27 cellular contexts compared by ENCODE assay signal in genomic region chr1:152879559-152880198, GRCh38. TPM values are rescaled to one million over a fixed set of nuclear protein-coding genes. Genes with fewer than 3 reads are reported as not detected.
DNase-seq lines count a peak whose midpoint lies in the region; ATAC-seq, FAIRE-seq and TF ChIP-seq lines count a peak whose summit lies in the region.
"Had no signal": no experiment of that assay in that cellular context is flagged by ENCODE, and none has a peak within 500 bp of the region (broad histone marks: within the 10 kb centered on the region; RNA-seq: fewer than 3 reads in every experiment).

No MANE protein-coding gene starts in this region.

- CTCF ChIA-PET in RWPE1 (lab: Yijun Ruan, JAX) = interaction anchor here (0.5 to 2.5 kb wide), 4 partner anchors 10 to 1589 kb away, joined by 4 to 7 read pairs (median 6); no protein-coding TSS in a partner anchor
- CTCF ChIA-PET in HepG2 (lab: Yijun Ruan, JAX; ENCODE audit: low intra/inter-chr PET ratio, low total read pairs) = no interaction called here

- H3K9ac ChIP-seq in HepG2 (ENCODE audit: insufficient read depth, low read depth, low read length) = no peak overlapping the region
- H3K9ac ChIP-seq: BLaER1 treated with 17β-estradiol and CSF1 and Interleukin-3, amounts not matched to agents 10 nM and 100 nM had no signal

- intact Hi-C loops in HepG2 (cut with micrococcal nuclease; ENCODE audit: unreplicated experiment) = no loop called here

- no peak for DNase-seq in RWPE1 (ENCODE audit: low spot score)
- no peak for DNase-seq in HepG2 (ENCODE audit: low spot score)
- no peak for DNase-seq in stimulated activated CD4-positive, alpha-beta T cell treated with anti-CD3 and anti-CD28 coated beads, Interleukin-4, amount 100 ng/mL, for 4 hours
- no peak for DNase-seq in superior temporal gyrus (ENCODE audit: extremely low spot score)
- DNase-seq: AML-193; CD4-positive, alpha-beta T cell; COR-L47; Kasumi-1; NCI-H1092 treated with DMSO at 0.1 percent for 48 hours; NCI-H1436; NCI-H187 treated with DMSO at 0.1 percent for 48 hours; NCI-H2107; NCI-H446; NCI-H524 treated with DMSO at 0.1 percent for 48 hours; NCI-H774; Right ventricle myocardium superior had no signal

- TF ChIP-seq CTCF in RWPE1 (conservative IDR thresholded peaks at IDR 0.05; ENCODE audit: low read depth) (no peak), HepG2 (CRISPR knock-in tag; IDR thresholded peaks at IDR 0.05) (no peak)

- ATAC-seq in HepG2 (no peak), GM21360 (IDR thresholded peaks at IDR 0.05; ENCODE audit: unreplicated experiment) (no peak), GM21423 (IDR thresholded peaks at IDR 0.05; ENCODE audit: unreplicated experiment) (no peak)
- ATAC-seq: A549, K562 had no signal

- H3K27me3 ChIP-seq in esophagus (ENCODE audit: control insufficient read depth in 1 of 2, insufficient read depth in 2 of 2, low read length in 2 of 2) = no peaks in the 10 kb centered on the region
- H3K27me3 ChIP-seq in HepG2 (ENCODE audit: control insufficient read depth in 1 of 2, insufficient read depth in 2 of 2, low read length in 2 of 2) = no peaks in the 10 kb centered on the region
- H3K27me3 ChIP-seq: BLaER1 treated with 17β-estradiol and CSF1 and Interleukin-3, amounts not matched to agents 10 nM and 100 nM; SJSA1 had no signal

- POLR2A ChIA-PET in RWPE1 (lab: Yijun Ruan, JAX; ENCODE audit: low non-redundant PET) (no interaction called here), HepG2 (lab: Yijun Ruan, JAX) (no interaction called here)

- H3K9me3 ChIP-seq in esophagus (ENCODE audit: control insufficient read depth in 2 of 2, insufficient read depth in 1 of 2, low read depth in 1 of 2, low read length in 1 of 2) = no peaks in the 10 kb centered on the region
- no peaks in the 10 kb centered on the region for H3K9me3 ChIP-seq in HepG2 (ENCODE audit: low read length)
- H3K9me3 ChIP-seq: A549; BLaER1 treated with 17β-estradiol and CSF1 and Interleukin-3, amounts not matched to agents 10 nM and 100 nM; SJSA1 had no signal

- no peaks in the 10 kb centered on the region for H3K79me2 ChIP-seq in HepG2 (ENCODE audit: insufficient read depth, low read length)

- no TSS peak for BruUV-seq in HepG2 (replicated peaks; lab: Mats Ljungman, UMichigan)

- no peak overlapping the region for H2AFZ ChIP-seq in HepG2 (ENCODE audit: low read length)

- FAIRE-seq in HepG2 (lab: Jason Lieb, UNC) = no peak
- FAIRE-seq: A549, G401.6, K562 had no signal

- TF ChIP-seq EP300 in HepG2 (IDR thresholded peaks at IDR 0.05; ENCODE audit: low read depth in 2 of 2, low read length in 2 of 2) = no peak
- TF ChIP-seq EP300 in HepG2 (CRISPR knock-in tag; IDR thresholded peaks at IDR 0.05; ENCODE audit: borderline replicate concordance) = no peak

- no peak for TF ChIP-seq RAD21 in HepG2 (CRISPR knock-in tag; IDR thresholded peaks at IDR 0.05)

- H3K27ac ChIP-seq in RWPE1 = peak overlapping the region; percentile 77
- peak overlapping the region; percentile 36 to 91 for H3K27ac ChIP-seq in esophagus (ENCODE audit: low read depth in 2 of 2, low read length in 1 of 2)
- H3K27ac ChIP-seq in HepG2 (ENCODE audit: extremely low read length, insufficient read depth, low read length) = no peak overlapping the region
- H3K27ac ChIP-seq: A549; BLaER1 treated with 17β-estradiol and CSF1 and Interleukin-3, amounts not matched to agents 10 nM and 100 nM; SJSA1 had no signal

- H3K4me2 ChIP-seq in HepG2 (ENCODE audit: low read depth, low read length) = no peak overlapping the region
- H3K4me2 ChIP-seq: A549; BLaER1 treated with 17β-estradiol and CSF1 and Interleukin-3, amounts not matched to agents 10 nM and 100 nM had no signal

- no peaks in the 10 kb centered on the region for H4K20me1 ChIP-seq in HepG2 (ENCODE audit: insufficient read depth, low read length)
- H4K20me1 ChIP-seq: BLaER1 treated with 17β-estradiol and CSF1 and Interleukin-3, amounts not matched to agents 10 nM and 100 nM had no signal

- H3K36me3 ChIP-seq in esophagus (ENCODE audit: control insufficient read depth in 2 of 2, insufficient read depth in 2 of 2, low read length in 1 of 2) (no peaks in the 10 kb centered on the region), HepG2 (replicated peaks in 1 of 2; ENCODE audit: control insufficient read depth in 1 of 2, insufficient read depth in 2 of 2, low read length in 2 of 2) (no peaks in the 10 kb centered on the region)
- H3K36me3 ChIP-seq: BLaER1 treated with 17β-estradiol and CSF1 and Interleukin-3, amounts not matched to agents 10 nM and 100 nM; SJSA1 had no signal

- no peak for TF ChIP-seq POLR2A in HepG2 (IDR thresholded peaks at IDR 0.05; ENCODE audit: insufficient read depth in 1 of 2, low read depth in 2 of 2, low read length in 2 of 2)

- H3K4me1 ChIP-seq in esophagus (ENCODE audit: control insufficient read depth in 2 of 2, insufficient read depth in 2 of 2, low read length in 1 of 2) = peaks cover 0 to 13% of the 10 kb centered on the region in 2 donors
- peaks cover 6% of the 10 kb centered on the region for H3K4me1 ChIP-seq in HepG2 (ENCODE audit: insufficient read depth, low read length)
- H3K4me1 ChIP-seq: A549 had no signal

- in situ Hi-C loops in HepG2 (cut with HindIII; ENCODE audit: extremely low pct_ligation_motif_present, low pct_unique_long_range_greater_than_20kb) = loop anchor here (10.0 kb wide), 2 partner anchors 315 to 345 kb away; no protein-coding TSS in a partner anchor

- H3K4me3 ChIP-seq in esophagus (ENCODE audit: low read depth in 1 of 2, low read length in 2 of 2) = no peak overlapping the region
- no peak overlapping the region for H3K4me3 ChIP-seq in HepG2 (replicated peaks in 1 of 3; ENCODE audit: insufficient read depth in 1 of 3, low read depth in 2 of 3, low read length in 3 of 3)
- H3K4me3 ChIP-seq: A549; BLaER1 treated with 17β-estradiol and CSF1 and Interleukin-3, amounts not matched to agents 10 nM and 100 nM; K562; SJSA1 had no signal

RNA-seq across cellular contexts. Expression of gene SMCP, which starts 1.6 kb away (rescaled TPM):
- polyA plus RNA-seq in esophagus (not detected), HepG2 (2011; rRNA removed) (not detected in 2 replicates)
- total RNA-seq in HepG2 (2016; rRNA removed; fragmentation: Illumina TruSeq; extraction: Trizol) = not detected in 2 replicates
- total RNA-seq in HepG2 (2016; cell fraction: cytosol; rRNA removed; fragmentation: Illumina TruSeq; extraction: Trizol; ENCODE audit: low read depth) = not detected in 2 replicates
- not detected in 2 replicates for total RNA-seq in HepG2 (2016; cell fraction: insoluble cytoplasmic fraction; rRNA removed; fragmentation: Illumina TruSeq; extraction: Trizol)
- not detected in 2 replicates for total RNA-seq in HepG2 (2016; cell fraction: membrane; rRNA removed; fragmentation: Illumina TruSeq; extraction: Trizol)
- total RNA-seq in HepG2 (2016; cell fraction: nucleus; rRNA removed; fragmentation: Illumina TruSeq; extraction: Trizol) = not detected in 2 replicates
- polyA plus RNA-seq in HepG2 (2011; cell fraction: cytosol; rRNA removed) = not detected in 2 replicates
- not detected in 2 replicates for polyA plus RNA-seq in HepG2 (2011; cell fraction: nucleus; rRNA removed)
- not detected in 2 replicates for polyA plus RNA-seq in HepG2 (2012)
- not detected in 2 replicates for polyA plus RNA-seq in HepG2 (2016; cell fraction: cytosol; fragmentation: Illumina TruSeq; extraction: Trizol; ENCODE audit: low read depth)
- polyA plus RNA-seq in HepG2 (2016; cell fraction: insoluble cytoplasmic fraction; fragmentation: Illumina TruSeq; extraction: Trizol; ENCODE audit: low read depth) = not detected in 2 replicates
- not detected in 2 replicates for polyA plus RNA-seq in HepG2 (2016; cell fraction: membrane; fragmentation: Illumina TruSeq; extraction: Trizol; ENCODE audit: low read depth)
- not detected in 2 replicates for polyA plus RNA-seq in HepG2 (2016; cell fraction: nucleus; fragmentation: Illumina TruSeq; extraction: Trizol; ENCODE audit: insufficient read depth, low read depth)
- polyA minus RNA-seq in HepG2 (2011; rRNA and poly(A)+ RNA removed; ENCODE audit: low replicate concordance) = not detected in 2 replicates
- polyA minus RNA-seq in HepG2 (2011; cell fraction: cytosol; rRNA and poly(A)+ RNA removed) = not detected in 2 replicates
- polyA minus RNA-seq in HepG2 (2011; cell fraction: nucleus; rRNA and poly(A)+ RNA removed) = not detected in 2 replicates
- total RNA-seq: CD4-positive, alpha-beta T cell; H4; HT-29; K562; M059J; Right ventricle myocardium superior; SJSA1 had no signal
- polyA plus RNA-seq: A549, K562 had no signal

RNA-seq across cellular contexts. Expression of gene LCE7A, which starts 19.9 kb away (rescaled TPM):
- polyA plus RNA-seq in esophagus (not detected), HepG2 (2011; rRNA removed) (not detected in 2 replicates)
- total RNA-seq in HepG2 (2016; rRNA removed; fragmentation: Illumina TruSeq; extraction: Trizol) = not detected in 2 replicates
- total RNA-seq in HepG2 (2016; cell fraction: cytosol; rRNA removed; fragmentation: Illumina TruSeq; extraction: Trizol; ENCODE audit: low read depth) = not detected in 2 replicates
- not detected in 2 replicates for total RNA-seq in HepG2 (2016; cell fraction: insoluble cytoplasmic fraction; rRNA removed; fragmentation: Illumina TruSeq; extraction: Trizol)
- not detected in 2 replicates for total RNA-seq in HepG2 (2016; cell fraction: membrane; rRNA removed; fragmentation: Illumina TruSeq; extraction: Trizol)
- not detected in 2 replicates for total RNA-seq in HepG2 (2016; cell fraction: nucleus; rRNA removed; fragmentation: Illumina TruSeq; extraction: Trizol)
- not detected in 2 replicates for polyA plus RNA-seq in HepG2 (2011; cell fraction: cytosol; rRNA removed)
- polyA plus RNA-seq in HepG2 (2011; cell fraction: nucleus; rRNA removed) = not detected in 2 replicates
- polyA plus RNA-seq in HepG2 (2012) = not detected in 2 replicates
- polyA plus RNA-seq in HepG2 (2016; cell fraction: cytosol; fragmentation: Illumina TruSeq; extraction: Trizol; ENCODE audit: low read depth) = not detected in 2 replicates
- polyA plus RNA-seq in HepG2 (2016; cell fraction: insoluble cytoplasmic fraction; fragmentation: Illumina TruSeq; extraction: Trizol; ENCODE audit: low read depth) = not detected in 2 replicates
- not detected in 2 replicates for polyA plus RNA-seq in HepG2 (2016; cell fraction: membrane; fragmentation: Illumina TruSeq; extraction: Trizol; ENCODE audit: low read depth)
- polyA plus RNA-seq in HepG2 (2016; cell fraction: nucleus; fragmentation: Illumina TruSeq; extraction: Trizol; ENCODE audit: insufficient read depth, low read depth) = not detected in 2 replicates
- polyA minus RNA-seq in HepG2 (2011; rRNA and poly(A)+ RNA removed; ENCODE audit: low replicate concordance) = not detected in 2 replicates
- polyA minus RNA-seq in HepG2 (2011; cell fraction: cytosol; rRNA and poly(A)+ RNA removed) = not detected in 2 replicates
- not detected in 2 replicates for polyA minus RNA-seq in HepG2 (2011; cell fraction: nucleus; rRNA and poly(A)+ RNA removed)
- total RNA-seq: CD4-positive, alpha-beta T cell; H4; HT-29; K562; M059J; Right ventricle myocardium superior; SJSA1 had no signal
- polyA plus RNA-seq: A549, K562 had no signal

RNA-seq across cellular contexts. Expression of gene IVL, which starts 28.7 kb away (rescaled TPM):
- polyA plus RNA-seq in esophagus = 100 to 1,000 TPM; 161 to 344 TPM
- not detected in 2 replicates for total RNA-seq in HepG2 (2016; rRNA removed; fragmentation: Illumina TruSeq; extraction: Trizol)
- not detected in 2 replicates for total RNA-seq in HepG2 (2016; cell fraction: cytosol; rRNA removed; fragmentation: Illumina TruSeq; extraction: Trizol; ENCODE audit: low read depth)
- not detected in 2 replicates for total RNA-seq in HepG2 (2016; cell fraction: insoluble cytoplasmic fraction; rRNA removed; fragmentation: Illumina TruSeq; extraction: Trizol)
- not detected in 2 replicates for total RNA-seq in HepG2 (2016; cell fraction: membrane; rRNA removed; fragmentation: Illumina TruSeq; extraction: Trizol)
- not detected in 2 replicates for total RNA-seq in HepG2 (2016; cell fraction: nucleus; rRNA removed; fragmentation: Illumina TruSeq; extraction: Trizol)
- polyA plus RNA-seq in HepG2 (2011; rRNA removed) = not detected in 2 replicates
- polyA plus RNA-seq in HepG2 (2011; cell fraction: cytosol; rRNA removed) = not detected in 2 replicates
- polyA plus RNA-seq in HepG2 (2011; cell fraction: nucleus; rRNA removed) = not detected in 2 replicates
- polyA plus RNA-seq in HepG2 (2012) = not detected in 2 replicates
- polyA plus RNA-seq in HepG2 (2016; cell fraction: cytosol; fragmentation: Illumina TruSeq; extraction: Trizol; ENCODE audit: low read depth) = not detected in 2 replicates
- not detected in 2 replicates for polyA plus RNA-seq in HepG2 (2016; cell fraction: insoluble cytoplasmic fraction; fragmentation: Illumina TruSeq; extraction: Trizol; ENCODE audit: low read depth)
- polyA plus RNA-seq in HepG2 (2016; cell fraction: membrane; fragmentation: Illumina TruSeq; extraction: Trizol; ENCODE audit: low read depth) = not detected in 2 replicates
- not detected in 2 replicates for polyA plus RNA-seq in HepG2 (2016; cell fraction: nucleus; fragmentation: Illumina TruSeq; extraction: Trizol; ENCODE audit: insufficient read depth, low read depth)
- not detected in 2 replicates for polyA minus RNA-seq in HepG2 (2011; rRNA and poly(A)+ RNA removed; ENCODE audit: low replicate concordance)
- not detected in 2 replicates for polyA minus RNA-seq in HepG2 (2011; cell fraction: cytosol; rRNA and poly(A)+ RNA removed)
- not detected in 2 replicates for polyA minus RNA-seq in HepG2 (2011; cell fraction: nucleus; rRNA and poly(A)+ RNA removed)
- total RNA-seq: CD4-positive, alpha-beta T cell; H4; K562; M059J; Right ventricle myocardium superior; SJSA1 had no signal
- polyA plus RNA-seq: A549, K562 had no signal

RNA-seq across cellular contexts. Expression of gene LCE6A, which starts 37.0 kb away (rescaled TPM):
- polyA plus RNA-seq in esophagus (not detected), HepG2 (2011; rRNA removed) (not detected in 2 replicates)
- total RNA-seq in HepG2 (2016; rRNA removed; fragmentation: Illumina TruSeq; extraction: Trizol) = not detected in 2 replicates
- not detected in 2 replicates for total RNA-seq in HepG2 (2016; cell fraction: cytosol; rRNA removed; fragmentation: Illumina TruSeq; extraction: Trizol; ENCODE audit: low read depth)
- not detected in 2 replicates for total RNA-seq in HepG2 (2016; cell fraction: insoluble cytoplasmic fraction; rRNA removed; fragmentation: Illumina TruSeq; extraction: Trizol)
- total RNA-seq in HepG2 (2016; cell fraction: membrane; rRNA removed; fragmentation: Illumina TruSeq; extraction: Trizol) = not detected in 2 replicates
- not detected in 2 replicates for total RNA-seq in HepG2 (2016; cell fraction: nucleus; rRNA removed; fragmentation: Illumina TruSeq; extraction: Trizol)
- polyA plus RNA-seq in HepG2 (2011; cell fraction: cytosol; rRNA removed) = not detected in 2 replicates
- not detected in 2 replicates for polyA plus RNA-seq in HepG2 (2011; cell fraction: nucleus; rRNA removed)
- not detected in 2 replicates for polyA plus RNA-seq in HepG2 (2012)
- polyA plus RNA-seq in HepG2 (2016; cell fraction: cytosol; fragmentation: Illumina TruSeq; extraction: Trizol; ENCODE audit: low read depth) = not detected in 2 replicates
- polyA plus RNA-seq in HepG2 (2016; cell fraction: insoluble cytoplasmic fraction; fragmentation: Illumina TruSeq; extraction: Trizol; ENCODE audit: low read depth) = not detected in 2 replicates
- not detected in 2 replicates for polyA plus RNA-seq in HepG2 (2016; cell fraction: membrane; fragmentation: Illumina TruSeq; extraction: Trizol; ENCODE audit: low read depth)
- polyA plus RNA-seq in HepG2 (2016; cell fraction: nucleus; fragmentation: Illumina TruSeq; extraction: Trizol; ENCODE audit: insufficient read depth, low read depth) = not detected in 2 replicates
- polyA minus RNA-seq in HepG2 (2011; rRNA and poly(A)+ RNA removed; ENCODE audit: low replicate concordance) = 0.28 TPM in 1 of 2 replicates, not detected in the other
- polyA minus RNA-seq in HepG2 (2011; cell fraction: cytosol; rRNA and poly(A)+ RNA removed) = not detected in 2 replicates
- polyA minus RNA-seq in HepG2 (2011; cell fraction: nucleus; rRNA and poly(A)+ RNA removed) = not detected in 2 replicates
- total RNA-seq: CD4-positive, alpha-beta T cell; H4; HT-29; K562; M059J; Right ventricle myocardium superior; SJSA1 had no signal
- polyA plus RNA-seq: A549, K562 had no signal

RNA-seq across cellular contexts. Expression of gene LCE1A, which starts 52.4 kb away (rescaled TPM):
- polyA plus RNA-seq in esophagus = not detected
- not detected in 2 replicates for total RNA-seq in HepG2 (2016; rRNA removed; fragmentation: Illumina TruSeq; extraction: Trizol)
- total RNA-seq in HepG2 (2016; cell fraction: cytosol; rRNA removed; fragmentation: Illumina TruSeq; extraction: Trizol; ENCODE audit: low read depth) = not detected in 2 replicates
- not detected in 2 replicates for total RNA-seq in HepG2 (2016; cell fraction: insoluble cytoplasmic fraction; rRNA removed; fragmentation: Illumina TruSeq; extraction: Trizol)
- total RNA-seq in HepG2 (2016; cell fraction: membrane; rRNA removed; fragmentation: Illumina TruSeq; extraction: Trizol) = not detected in 2 replicates
- not detected in 2 replicates for total RNA-seq in HepG2 (2016; cell fraction: nucleus; rRNA removed; fragmentation: Illumina TruSeq; extraction: Trizol)
- not detected in 2 replicates for polyA plus RNA-seq in HepG2 (2011; rRNA removed)
- polyA plus RNA-seq in HepG2 (2011; cell fraction: cytosol; rRNA removed) = not detected in 2 replicates
- not detected in 2 replicates for polyA plus RNA-seq in HepG2 (2011; cell fraction: nucleus; rRNA removed)
- not detected in 2 replicates for polyA plus RNA-seq in HepG2 (2012)
- not detected in 2 replicates for polyA plus RNA-seq in HepG2 (2016; cell fraction: cytosol; fragmentation: Illumina TruSeq; extraction: Trizol; ENCODE audit: low read depth)
- not detected in 2 replicates for polyA plus RNA-seq in HepG2 (2016; cell fraction: insoluble cytoplasmic fraction; fragmentation: Illumina TruSeq; extraction: Trizol; ENCODE audit: low read depth)
- polyA plus RNA-seq in HepG2 (2016; cell fraction: membrane; fragmentation: Illumina TruSeq; extraction: Trizol; ENCODE audit: low read depth) = not detected in 2 replicates
- not detected in 2 replicates for polyA plus RNA-seq in HepG2 (2016; cell fraction: nucleus; fragmentation: Illumina TruSeq; extraction: Trizol; ENCODE audit: insufficient read depth, low read depth)
- polyA minus RNA-seq in HepG2 (2011; rRNA and poly(A)+ RNA removed; ENCODE audit: low replicate concordance) = not detected in 2 replicates
- not detected in 2 replicates for polyA minus RNA-seq in HepG2 (2011; cell fraction: cytosol; rRNA and poly(A)+ RNA removed)
- polyA minus RNA-seq in HepG2 (2011; cell fraction: nucleus; rRNA and poly(A)+ RNA removed) = not detected in 2 replicates
- total RNA-seq: CD4-positive, alpha-beta T cell; H4; HT-29; K562; M059J; Right ventricle myocardium superior; SJSA1 had no signal
- polyA plus RNA-seq: A549, K562 had no signal

Comparison
In these comparisons a context has a peak if more than half of its experiments do, and no peak if none do; other contexts are left out.
1. RNA of gene IVL, which starts 28.7 kb away (polyA plus RNA-seq): 161 to 344 TPM in esophagus; not detected in HepG2; every median in the first group is over 100 times any median in the second.